ENCODE assay signal across 8 cellular contexts in genomic region chr1:244451951-244452795, GRCh38. TPM values are rescaled to one million over a fixed set of nuclear protein-coding genes. Genes with fewer than 3 reads are reported as not detected.
DNase-seq lines count a peak whose midpoint lies in the region; ATAC-seq, FAIRE-seq and TF ChIP-seq lines count a peak whose summit lies in the region.

No MANE protein-coding gene starts in this region.

- H3K27ac Mint-ChIP-seq in CD4-positive, CD25-positive, alpha-beta regulatory T cell = peak overlapping the region; percentile 96 to 100 (median 99)
- peak overlapping the region; percentile 94 for H3K27ac Mint-ChIP-seq in dendritic cell treated with granulocyte-macrophage colony-stimulating factor and Interleukin-4, amounts not matched to agents 40 ng/mL and 50 ng/mL, for 4 days

- intact Hi-C loops in dendritic cell treated with granulocyte-macrophage colony-stimulating factor and Interleukin-4, amounts not matched to agents 40 ng/mL and 50 ng/mL, for 4 days (cut with micrococcal nuclease) = loop anchor here (1.0 to 10.0 kb wide), 4 partner anchors 9 to 520 kb away; partner anchors contain the start of gene CATSPERE
- intact Hi-C loops in HepG2 (cut with micrococcal nuclease; ENCODE audit: unreplicated experiment) = loop anchor here (1.0 to 10.0 kb wide), 4 partner anchors 127 to 397 kb away; partner anchors contain the start of genes COX20 and ZBTB18

- POLR2A ChIA-PET in HepG2 (lab: Yijun Ruan, JAX) = no interaction called here

- H3K4me3 ChIP-seq in CD4-positive, CD25-positive, alpha-beta regulatory T cell (ENCODE audit: low read depth, low read length) = peak overlapping the region; percentile 82
- H3K4me3 ChIP-seq in HepG2 (replicated peaks in 1 of 3; ENCODE audit: insufficient read depth in 1 of 3, low read depth in 2 of 3, low read length in 3 of 3) = peak overlapping the region; percentile 63 to 97 (median 90)

- peak; percentile 88 to 93 for ATAC-seq in CD4-positive, CD25-positive, alpha-beta regulatory T cell (ENCODE audit: low read depth in 2 of 2)
- peak; percentile 91 for ATAC-seq in GM19438 (IDR thresholded peaks at IDR 0.05; ENCODE audit: low read depth, unreplicated experiment)
- ATAC-seq in HG03571 (IDR thresholded peaks at IDR 0.05; ENCODE audit: unreplicated experiment) = peak; percentile 97
- ATAC-seq in HepG2 = peak; percentile 97

- H3K9ac ChIP-seq in HepG2 (ENCODE audit: insufficient read depth, low read depth, low read length) = peak overlapping the region; percentile 88

- no peaks in the 10 kb centered on the region for H3K9me3 ChIP-seq in CD4-positive, CD25-positive, alpha-beta regulatory T cell (ENCODE audit: control insufficient read depth in 2 of 2, low read length in 2 of 2)
- no peaks in the 10 kb centered on the region for H3K9me3 ChIP-seq in HepG2 (ENCODE audit: low read length)

- peak overlapping the region; percentile 97 for H3K27ac ChIP-seq in CD4-positive, CD25-positive, alpha-beta regulatory T cell (ENCODE audit: insufficient read depth, low read length, poor library complexity, severe bottlenecking)
- H3K27ac ChIP-seq in HepG2 (ENCODE audit: extremely low read length, insufficient read depth, low read length) = peak overlapping the region; percentile 93

- FAIRE-seq in HepG2 (lab: Jason Lieb, UNC) = peak; percentile 94

- in situ Hi-C loops in HepG2 (cut with HindIII; ENCODE audit: extremely low pct_ligation_motif_present, low pct_unique_long_range_greater_than_20kb) = loop anchor here (10.0 kb wide), 1 partner anchor 203 kb away; the partner anchor contains the start of gene DESI2

- BruUV-seq in HepG2 (replicated peaks; lab: Mats Ljungman, UMichigan) = TSS peak; percentile 70

- H3K9me3 Mint-ChIP-seq in CD4-positive, CD25-positive, alpha-beta regulatory T cell = peaks cover 0 to 1% (median 0%) of the 10 kb centered on the region in 7 donors
- no peaks in the 10 kb centered on the region for H3K9me3 Mint-ChIP-seq in dendritic cell treated with granulocyte-macrophage colony-stimulating factor and Interleukin-4, amounts not matched to agents 40 ng/mL and 50 ng/mL, for 4 days

- 14% methylated on average over 16 of the region's 47 CpGs for WGBS in HepG2 (ENCODE audit: low lambda C conversion rate)

- peak overlapping the region; percentile 99 for H2AFZ ChIP-seq in HepG2 (ENCODE audit: low read length)

- TF ChIP-seq POLR2A in HepG2 (IDR thresholded peaks at IDR 0.05; ENCODE audit: insufficient read depth in 1 of 2, low read depth in 2 of 2, low read length in 2 of 2) = peak in 1 of 2 experiments; percentile 11; a peak in 2 of 4 replicates

- H3K4me1 ChIP-seq in CD4-positive, CD25-positive, alpha-beta regulatory T cell (ENCODE audit: control insufficient read depth, insufficient read depth, low read length, poor library complexity, severe bottlenecking) = peaks cover 45% of the 10 kb centered on the region
- H3K4me1 ChIP-seq in HepG2 (ENCODE audit: insufficient read depth, low read length) = peaks cover 44% of the 10 kb centered on the region

- peak; percentile 98 to 99 (median 99) for DNase-seq in CD4-positive, CD25-positive, alpha-beta regulatory T cell
- DNase-seq in NCI-H748 treated with DMSO at 0.1 percent for 48 hours (lab: John Stamatoyannopoulos, UW) = peak; percentile 94
- DNase-seq in activated CD4-positive, alpha-beta T cell treated with anti-CD3 and anti-CD28 coated beads, Interleukin-2, amount 50 U/mL, for 4 hours = peak; percentile 98
- DNase-seq in HepG2 (ENCODE audit: low spot score) = peak; percentile 97
- DNase-seq in stimulated activated CD4-positive, alpha-beta T cell treated with anti-CD3 and anti-CD28 coated beads, Interleukin-2, amount 100 ng/mL, for 48 hours = peak; percentile 97

- peak; percentile 68; the same call in 1 of the 2 replicates for TF ChIP-seq RAD21 in HepG2 (CRISPR knock-in tag; IDR thresholded peaks at IDR 0.05)

- H3K4me1 Mint-ChIP-seq in CD4-positive, CD25-positive, alpha-beta regulatory T cell = peaks cover 25 to 50% (median 39%) of the 10 kb centered on the region in 4 donors
- peaks cover 29% of the 10 kb centered on the region for H3K4me1 Mint-ChIP-seq in dendritic cell treated with granulocyte-macrophage colony-stimulating factor and Interleukin-4, amounts not matched to agents 40 ng/mL and 50 ng/mL, for 4 days (ENCODE audit: low read depth)

- peaks cover 38% of the 10 kb centered on the region for H3K79me2 ChIP-seq in HepG2 (ENCODE audit: insufficient read depth, low read length)

- peak overlapping the region; percentile 91 for H3K4me2 ChIP-seq in HepG2 (ENCODE audit: low read depth, low read length)

- H3K27me3 ChIP-seq in CD4-positive, CD25-positive, alpha-beta regulatory T cell (ENCODE audit: control insufficient read depth, insufficient read depth, low read length) = no peaks in the 10 kb centered on the region
- no peaks in the 10 kb centered on the region; a peak in 2 of 5 replicates for H3K27me3 ChIP-seq in HepG2 (ENCODE audit: control insufficient read depth in 1 of 2, insufficient read depth in 2 of 2, low read length in 2 of 2)

- CTCF ChIA-PET in HepG2 (lab: Yijun Ruan, JAX; ENCODE audit: low intra/inter-chr PET ratio, low total read pairs) = no interaction called here

- no peaks in the 10 kb centered on the region for H4K20me1 ChIP-seq in HepG2 (ENCODE audit: insufficient read depth, low read length)

- peak; percentile 61 for TF ChIP-seq CTCF in HepG2 (CRISPR knock-in tag; IDR thresholded peaks at IDR 0.05)

- H3K36me3 Mint-ChIP-seq in CD4-positive, CD25-positive, alpha-beta regulatory T cell = peaks cover 5% of the 10 kb centered on the region
- peaks cover 21% of the 10 kb centered on the region for H3K36me3 Mint-ChIP-seq in dendritic cell treated with granulocyte-macrophage colony-stimulating factor and Interleukin-4, amounts not matched to agents 40 ng/mL and 50 ng/mL, for 4 days (ENCODE audit: low read depth)

- H3K27me3 Mint-ChIP-seq in CD4-positive, CD25-positive, alpha-beta regulatory T cell = peaks cover 5% of the 10 kb centered on the region
- no peaks in the 10 kb centered on the region for H3K27me3 Mint-ChIP-seq in dendritic cell treated with granulocyte-macrophage colony-stimulating factor and Interleukin-4, amounts not matched to agents 40 ng/mL and 50 ng/mL, for 4 days

- TF ChIP-seq EP300 in HepG2 (IDR thresholded peaks at IDR 0.05; ENCODE audit: low read depth in 2 of 2, low read length in 2 of 2) = no peak; a peak in 1 of 4 replicates
- no peak for TF ChIP-seq EP300 in HepG2 (CRISPR knock-in tag; IDR thresholded peaks at IDR 0.05; ENCODE audit: borderline replicate concordance)

- peaks cover 3% of the 10 kb centered on the region for H3K36me3 ChIP-seq in CD4-positive, CD25-positive, alpha-beta regulatory T cell (ENCODE audit: control insufficient read depth, insufficient read depth, low read length)
- peaks cover 0 to 1% of the 10 kb centered on the region in 2 experiments; a peak in 1 of 5 replicates for H3K36me3 ChIP-seq in HepG2 (replicated peaks in 1 of 2; ENCODE audit: control insufficient read depth in 1 of 2, insufficient read depth in 2 of 2, low read length in 2 of 2)

- H3K4me3 Mint-ChIP-seq in CD4-positive, CD25-positive, alpha-beta regulatory T cell = peak overlapping the region; percentile 91 to 98 (median 94)
- H3K4me3 Mint-ChIP-seq in dendritic cell treated with granulocyte-macrophage colony-stimulating factor and Interleukin-4, amounts not matched to agents 40 ng/mL and 50 ng/mL, for 4 days = peak overlapping the region; percentile 95

RNA-seq across cellular contexts. Expression of gene ADSS2, which starts 0.5 kb away (rescaled TPM):
- total RNA-seq in CD4-positive, CD25-positive, alpha-beta regulatory T cell = 53.4 TPM
- 10 to 100 TPM; 27.1 to 29.0 (median 28.0) TPM for polyA plus RNA-seq in CD4-positive, CD25-positive, alpha-beta regulatory T cell
- total RNA-seq in HepG2 (2016; rRNA removed; fragmentation: Illumina TruSeq; extraction: Trizol) = 43.4 and 63.3 TPM in 2 replicates
- 11.6 and 14.5 TPM in 2 replicates for total RNA-seq in HepG2 (2016; cell fraction: cytosol; rRNA removed; fragmentation: Illumina TruSeq; extraction: Trizol; ENCODE audit: low read depth)
- total RNA-seq in HepG2 (2016; cell fraction: insoluble cytoplasmic fraction; rRNA removed; fragmentation: Illumina TruSeq; extraction: Trizol) = 47.0 and 64.0 TPM in 2 replicates
- total RNA-seq in HepG2 (2016; cell fraction: membrane; rRNA removed; fragmentation: Illumina TruSeq; extraction: Trizol) = 23.6 and 26.8 TPM in 2 replicates
- 27.5 and 30.7 TPM in 2 replicates for total RNA-seq in HepG2 (2016; cell fraction: nucleus; rRNA removed; fragmentation: Illumina TruSeq; extraction: Trizol)
- 11.7 and 15.1 TPM in 2 replicates for polyA plus RNA-seq in HepG2 (2011; rRNA removed)
- polyA plus RNA-seq in HepG2 (2011; cell fraction: cytosol; rRNA removed) = 7.7 and 10.1 TPM in 2 replicates
- polyA plus RNA-seq in HepG2 (2011; cell fraction: nucleus; rRNA removed) = 5.4 and 8.1 TPM in 2 replicates
- polyA plus RNA-seq in HepG2 (2012) = 21.7 and 29.2 TPM in 2 replicates
- 5.4 and 6.0 TPM in 2 replicates for polyA plus RNA-seq in HepG2 (2016; cell fraction: cytosol; fragmentation: Illumina TruSeq; extraction: Trizol; ENCODE audit: low read depth)
- polyA plus RNA-seq in HepG2 (2016; cell fraction: insoluble cytoplasmic fraction; fragmentation: Illumina TruSeq; extraction: Trizol; ENCODE audit: low read depth) = 54.5 and 59.4 TPM in 2 replicates
- 12.4 and 14.9 TPM in 2 replicates for polyA plus RNA-seq in HepG2 (2016; cell fraction: membrane; fragmentation: Illumina TruSeq; extraction: Trizol; ENCODE audit: low read depth)
- 30.0 and 30.6 TPM in 2 replicates for polyA plus RNA-seq in HepG2 (2016; cell fraction: nucleus; fragmentation: Illumina TruSeq; extraction: Trizol; ENCODE audit: insufficient read depth, low read depth)
- polyA minus RNA-seq in HepG2 (2011; rRNA and poly(A)+ RNA removed; ENCODE audit: low replicate concordance) = 6.8 and 9.4 TPM in 2 replicates
- polyA minus RNA-seq in HepG2 (2011; cell fraction: cytosol; rRNA and poly(A)+ RNA removed) = 14.9 and 15.1 TPM in 2 replicates
- 27.2 and 30.6 TPM in 2 replicates for polyA minus RNA-seq in HepG2 (2011; cell fraction: nucleus; rRNA and poly(A)+ RNA removed)

RNA-seq across cellular contexts. Expression of gene CATSPERE, which starts 8.9 kb away (rescaled TPM):
- 0.49 TPM for total RNA-seq in CD4-positive, CD25-positive, alpha-beta regulatory T cell
- polyA plus RNA-seq in CD4-positive, CD25-positive, alpha-beta regulatory T cell = under 1 TPM in 1 of 4 donors, not detected in 3; 0.58 TPM
- 0.15 and 0.51 TPM in 2 replicates for total RNA-seq in HepG2 (2016; rRNA removed; fragmentation: Illumina TruSeq; extraction: Trizol)
- 0.81 and 1.5 TPM in 2 replicates for total RNA-seq in HepG2 (2016; cell fraction: cytosol; rRNA removed; fragmentation: Illumina TruSeq; extraction: Trizol; ENCODE audit: low read depth)
- total RNA-seq in HepG2 (2016; cell fraction: insoluble cytoplasmic fraction; rRNA removed; fragmentation: Illumina TruSeq; extraction: Trizol) = 0.07 and 0.39 TPM in 2 replicates
- 0.76 and 1.1 TPM in 2 replicates for total RNA-seq in HepG2 (2016; cell fraction: membrane; rRNA removed; fragmentation: Illumina TruSeq; extraction: Trizol)
- 0.94 and 1.4 TPM in 2 replicates for total RNA-seq in HepG2 (2016; cell fraction: nucleus; rRNA removed; fragmentation: Illumina TruSeq; extraction: Trizol)
- 0.26 and 0.34 TPM in 2 replicates for polyA plus RNA-seq in HepG2 (2011; rRNA removed)
- polyA plus RNA-seq in HepG2 (2011; cell fraction: cytosol; rRNA removed) = 0.01 and 0.12 TPM in 2 replicates
- 0.90 and 1.5 TPM in 2 replicates for polyA plus RNA-seq in HepG2 (2011; cell fraction: nucleus; rRNA removed)
- polyA plus RNA-seq in HepG2 (2012) = 0.21 and 0.31 TPM in 2 replicates
- not detected in 2 replicates for polyA plus RNA-seq in HepG2 (2016; cell fraction: cytosol; fragmentation: Illumina TruSeq; extraction: Trizol; ENCODE audit: low read depth)
- polyA plus RNA-seq in HepG2 (2016; cell fraction: insoluble cytoplasmic fraction; fragmentation: Illumina TruSeq; extraction: Trizol; ENCODE audit: low read depth) = not detected in 2 replicates
- not detected in 2 replicates for polyA plus RNA-seq in HepG2 (2016; cell fraction: membrane; fragmentation: Illumina TruSeq; extraction: Trizol; ENCODE audit: low read depth)
- polyA plus RNA-seq in HepG2 (2016; cell fraction: nucleus; fragmentation: Illumina TruSeq; extraction: Trizol; ENCODE audit: insufficient read depth, low read depth) = 0.64 and 1.1 TPM in 2 replicates
- polyA minus RNA-seq in HepG2 (2011; rRNA and poly(A)+ RNA removed; ENCODE audit: low replicate concordance) = 1.4 TPM in 2 replicates
- polyA minus RNA-seq in HepG2 (2011; cell fraction: cytosol; rRNA and poly(A)+ RNA removed) = not detected in 2 replicates
- polyA minus RNA-seq in HepG2 (2011; cell fraction: nucleus; rRNA and poly(A)+ RNA removed) = 2.1 and 2.3 TPM in 2 replicates

Comparison
In these comparisons a context has a peak if more than half of its experiments do, and no peak if none do; other contexts are left out.
1. Peak in every context shown above with its lines: DNase-seq, ATAC-seq, H3K4me3 ChIP-seq and H3K27ac ChIP-seq.